ENCODE assay signal across 1 cellular context in genomic region chr9:4679268-4680177, GRCh38.
TF ChIP-seq lines count a peak whose summit lies in the region.

TSS of gene CDC37L1 (plus strand) at chr9:4679569. CDS start at chr9:4679768, 199 bp downstream.

TF ChIP-seq in GM12878, 131 proteins besides CTCF, POLR2A, EP300 and RAD21 (continued from another document and continues in another):
- TF ChIP-seq BCLAF1 (IDR thresholded peaks at IDR 0.05) (no peak), TBL1XR1 (IDR thresholded peaks at IDR 0.05; ENCODE audit: low read depth, low read length) (0 out of 2 replicates have a peak, but pooled peaks have one; percentile 65), PAX5 (IDR thresholded peaks at IDR 0.05; ENCODE audit: borderline replicate concordance, low read depth, low read length) (peak; percentile 59; the same call in 1 of the 2 replicates), IKZF1 (conservative IDR thresholded peaks at IDR 0.05) (peak; percentile 89), HDGF (IDR thresholded peaks at IDR 0.05) (0 out of 2 replicates have a peak, but pooled peaks have one; percentile 19), YY1 (IDR thresholded peaks at IDR 0.05; ENCODE audit: low read depth, low read length) (peak; percentile 91), MTA3 (IDR thresholded peaks at IDR 0.05; ENCODE audit: borderline replicate concordance, low read length) (no peak), SRF (IDR thresholded peaks at IDR 0.05; ENCODE audit: low read depth in 2 of 2, low read length in 2 of 2) (0 out of 4 replicates have a peak, but pooled peaks have one; percentile 7 to 19), SUPT20H (IDR thresholded peaks at IDR 0.05; ENCODE audit: borderline replicate concordance, control insufficient read depth, low read depth, low read length) (no peak), KLF5 (IDR thresholded peaks at IDR 0.05; ENCODE audit: partially characterized antibody) (peak; percentile 22), SMARCA5 (IDR thresholded peaks at IDR 0.05) (0 out of 2 replicates have a peak, but pooled peaks have one; percentile 22), ZSCAN29 (IDR thresholded peaks at IDR 0.05) (0 out of 2 replicates have a peak, but pooled peaks have one; percentile 60), RELB (IDR thresholded peaks at IDR 0.05; ENCODE audit: low read depth) (peak; percentile 29; the same call in 1 of the 2 replicates), MEF2B (IDR thresholded peaks at IDR 0.05; ENCODE audit: partially characterized antibody, poor library complexity, severe bottlenecking) (no peak), RB1 (IDR thresholded peaks at IDR 0.05; ENCODE audit: borderline replicate concordance) (peak; percentile 23; the same call in 1 of the 2 replicates), MYB (IDR thresholded peaks at IDR 0.05; ENCODE audit: borderline replicate concordance, low read depth, low read length) (0 out of 2 replicates have a peak, but pooled peaks have one; percentile 16), SP1 (IDR thresholded peaks at IDR 0.05; ENCODE audit: low read depth, low read length) (peak; percentile 61), PRDM15 (CRISPR knock-in tag; IDR thresholded peaks at IDR 0.05) (no peak), BCL11A (IDR thresholded peaks at IDR 0.05; ENCODE audit: low read depth, low read length) (no peak), KDM1A (IDR thresholded peaks at IDR 0.05; ENCODE audit: borderline replicate concordance) (no peak), TCF3 (IDR thresholded peaks at IDR 0.05; ENCODE audit: borderline replicate concordance, insufficient read depth, low read depth, low read length) (peak; percentile 85), ZNF274 (IDR thresholded peaks at IDR 0.05; ENCODE audit: insufficient read depth, insufficient read length) (no peak), NRF1 (conservative IDR thresholded peaks at IDR 0.05; ENCODE audit: low read depth, low read length) (no peak), CHD1 (IDR thresholded peaks at IDR 0.05; ENCODE audit: low read depth, low read length) (no peak), YBX1 (IDR thresholded peaks at IDR 0.05) (no peak), LARP7 (IDR thresholded peaks at IDR 0.05) (peak; percentile 76; the same call in 1 of the 2 replicates), USF2 (IDR thresholded peaks at IDR 0.05; ENCODE audit: borderline replicate concordance, low read depth, low read length) (no peak), TCF12 (IDR thresholded peaks at IDR 0.05; ENCODE audit: low read depth, low read length) (peak; percentile 55; the same call in 1 of the 2 replicates), JUNB (IDR thresholded peaks at IDR 0.05) (no peak), NKRF (conservative IDR thresholded peaks at IDR 0.05) (peak; percentile 53), FOXK2 (IDR thresholded peaks at IDR 0.05) (no peak), MAX (IDR thresholded peaks at IDR 0.05; ENCODE audit: low read depth, low read length) (peak; percentile 68), PML (IDR thresholded peaks at IDR 0.05; ENCODE audit: low read length) (peak; percentile 98), HSF1 (IDR thresholded peaks at IDR 0.05; ENCODE audit: low read depth, low read length) (no peak), ZBTB4 (CRISPR knock-in tag; IDR thresholded peaks at IDR 0.05) (no peak), CREB1 (IDR thresholded peaks at IDR 0.05; ENCODE audit: low read depth) (peak; percentile 94), ZBTB11 (CRISPR knock-in tag; IDR thresholded peaks at IDR 0.05) (no peak), CBX3 (IDR thresholded peaks at IDR 0.05; ENCODE audit: borderline replicate concordance, low read depth) (no peak), RUNX3 (IDR thresholded peaks at IDR 0.05; ENCODE audit: low read length) (peak; percentile 91), SMC3 (IDR thresholded peaks at IDR 0.05; ENCODE audit: borderline replicate concordance, low read length) (peak; percentile 34; the same call in 1 of the 2 replicates), MTA2 (IDR thresholded peaks at IDR 0.05; ENCODE audit: low read depth) (peak; percentile 45; the same call in 1 of the 2 replicates)
